Comparison of ENCODE assay signal across 1 cellular context in genomic region chr17:75996665-75997590, GRCh38.
TF ChIP-seq lines count a peak whose summit lies in the region.

No MANE protein-coding gene starts in this region.

TF ChIP-seq in H1, 55 proteins besides CTCF, POLR2A, EP300 and RAD21:
- TF ChIP-seq SUZ12 (IDR thresholded peaks at IDR 0.05; ENCODE audit: low read length), result no peak
- no peak for TF ChIP-seq CREB1 (IDR thresholded peaks at IDR 0.05)
- no peak for TF ChIP-seq HDAC2 (IDR thresholded peaks at IDR 0.05; ENCODE audit: borderline replicate concordance in 1 of 2, low read depth in 2 of 2, low read length in 2 of 2)
- TF ChIP-seq TEAD4 (IDR thresholded peaks at IDR 0.05; ENCODE audit: low read depth, low read length), result no peak
